Comparison of ENCODE assay signal across 8 cellular contexts in genomic region chr1:160376525-160377131, GRCh38. TPM values are rescaled to one million over a fixed set of nuclear protein-coding genes. Genes with fewer than 3 reads are reported as not detected.
DNase-seq lines count a peak whose midpoint lies in the region; ATAC-seq, FAIRE-seq and TF ChIP-seq lines count a peak whose summit lies in the region.

No MANE protein-coding gene starts in this region.

- H3K9me3 ChIP-seq in Peyer's patch = no peaks in the 10 kb centered on the region
- H3K9me3 ChIP-seq in spleen = no peaks in the 10 kb centered on the region

- H3K27me3 ChIP-seq in Peyer's patch (no peaks in the 10 kb centered on the region), spleen (replicated peaks in 1 of 7) (no peaks in the 10 kb centered on the region)

- H3K4me1 ChIP-seq in Peyer's patch (peaks cover 0 to 9% (median 0%) of the 10 kb centered on the region in 4 donors), spleen (peaks cover 8 to 21% (median 17%) of the 10 kb centered on the region in 6 donors)

- TF ChIP-seq POLR2A in Peyer's patch (IDR thresholded peaks at IDR 0.05) (no peak), spleen (IDR thresholded peaks at IDR 0.05) (no peak)

- peak; percentile 70 for ATAC-seq in GM18511 (IDR thresholded peaks at IDR 0.05; ENCODE audit: unreplicated experiment)
- ATAC-seq in HG03457 (IDR thresholded peaks at IDR 0.05; ENCODE audit: unreplicated experiment) = no peak

- TF ChIP-seq CTCF in LNCAP (IDR thresholded peaks at IDR 0.05) = peak; percentile 98
- TF ChIP-seq CTCF in Peyer's patch (IDR thresholded peaks at IDR 0.05) = peak; percentile 51 to 97 (median 92)
- TF ChIP-seq CTCF in spleen (IDR thresholded peaks at IDR 0.05 in 8 of 11, conservative IDR thresholded peaks at IDR 0.05 in 3 of 11) = peak; percentile 57 to 89 (median 77)

- peak; percentile 90 for FAIRE-seq in islet of Langerhans (lab: Jason Lieb, UNC)

- H3K4me3 ChIP-seq in Peyer's patch (no peak overlapping the region), spleen (peak overlapping the region in 1 of 8 donors; percentile 35)

- no peaks in the 10 kb centered on the region for H3K36me3 ChIP-seq in Peyer's patch
- no peaks in the 10 kb centered on the region for H3K36me3 ChIP-seq in spleen

- DNase-seq in C1 segment of cervical spinal cord (lab: John Stamatoyannopoulos, UW) = peak in 9 of 14 donors; percentile 11 to 70 (median 34)
- no peak for DNase-seq in Peyer's patch
- peak; percentile 35 for DNase-seq in central memory CD4-positive, alpha-beta T cell
- DNase-seq in spleen = no peak

- H3K27ac ChIP-seq in Peyer's patch = no peak overlapping the region
- peak overlapping the region in 1 of 8 donors; percentile 62 for H3K27ac ChIP-seq in spleen

- intact Hi-C loops in spleen (cut with DNase I; ENCODE audit: low total_unique reads) = loop anchor here (5.0 kb wide), 1 partner anchor 184 kb away; the partner anchor contains the start of gene CASQ1

- 13 to 19% (median 14%) methylated on average over 5 of the region's 5 CpGs for WGBS in spleen, 5 donors

RNA-seq across cellular contexts. Expression of gene NHLH1, which starts 9.8 kb away (rescaled TPM):
- total RNA-seq in Peyer's patch = under 1 TPM in 1 of 4 donors, not detected in 3; 0.80 TPM
- total RNA-seq in spleen = under 1 TPM in 6 of 7 donors, not detected in 1; 0.23 to 0.56 (median 0.33) TPM
- polyA plus RNA-seq in spleen = under 1 TPM; 0.08 to 0.22 (median 0.17) TPM

RNA-seq across cellular contexts. Expression of gene VANGL2, which starts 23.7 kb away (rescaled TPM):
- total RNA-seq in Peyer's patch (1 to 10 TPM; 2.1 to 6.8 (median 4.1) TPM), spleen (1 to 10 TPM; 1.7 to 7.7 (median 3.4) TPM)
- 1 to 10 TPM in 1 of 3 donors, under 1 TPM in 2; 0.65 to 1.3 (median 0.94) TPM for polyA plus RNA-seq in spleen

RNA-seq across cellular contexts. Expression of gene NCSTN, which starts 33.4 kb away (rescaled TPM):
- total RNA-seq in Peyer's patch = 100 to 1,000 TPM in 3 of 4 donors, 10 to 100 TPM in 1; 34.7 to 173 (median 158) TPM
- total RNA-seq in spleen = 100 to 1,000 TPM in 2 of 7 donors, 10 to 100 TPM in 5; 72.4 to 109 (median 89.7) TPM
- polyA plus RNA-seq in spleen = 10 to 100 TPM; 36.2 to 41.8 (median 39.8) TPM

RNA-seq across cellular contexts. Expression of gene COPA, which starts 33.6 kb away (rescaled TPM):
- total RNA-seq in Peyer's patch (100 to 1,000 TPM; 109 to 173 (median 138) TPM), spleen (100 to 1,000 TPM; 112 to 181 (median 136) TPM)
- polyA plus RNA-seq in spleen = 10 to 100 TPM; 41.3 to 51.3 (median 42.1) TPM

Comparison
In these comparisons a context has a peak if more than half of its experiments do, and no peak if none do; other contexts are left out.
1. DNase-seq: peak in C1 segment of cervical spinal cord (9 of 14) and central memory CD4-positive, alpha-beta T cell (single experiment); none in Peyer's patch (0 of 3) and spleen (single experiment).
2. Peak in every context shown above with its lines, with median percentiles within 50 percentile points of each other: CTCF ChIP-seq.